In genomic region chr2:198096965-198097364, GRCh38 we compare ENCODE assay signal across 14 cellular contexts.
DNase-seq lines count a peak whose midpoint lies in the region; ATAC-seq and TF ChIP-seq lines count a peak whose summit lies in the region.
"Had no signal": no experiment of that assay in that cellular context is flagged by ENCODE, and none has a peak within 500 bp of the region (broad histone marks: within the 10 kb centered on the region; RNA-seq: fewer than 3 reads in every experiment).

No MANE protein-coding gene starts in this region.

- H3K27me3 ChIP-seq in dorsolateral prefrontal cortex (no peaks in the 10 kb centered on the region), layer of hippocampus (ENCODE audit: control insufficient read depth, insufficient read depth, low read length) (no peaks in the 10 kb centered on the region), parathyroid adenoma (ENCODE audit: control insufficient read depth, insufficient read depth, low read length) (no peaks in the 10 kb centered on the region)
- H3K27me3 ChIP-seq: BLaER1 treated with 17β-estradiol and CSF1 and Interleukin-3, amounts not matched to agents 10 nM and 100 nM had no signal

- no peak overlapping the region for H3K4me2 ChIP-seq in parathyroid adenoma (ENCODE audit: low read length)

- no peaks in the 10 kb centered on the region for H3K36me3 ChIP-seq in parathyroid adenoma (ENCODE audit: control insufficient read depth, insufficient read depth, low read length)
- H3K36me3 ChIP-seq: BLaER1 treated with 17β-estradiol and CSF1 and Interleukin-3, amounts not matched to agents 10 nM and 100 nM had no signal

- no peak overlapping the region for H3K27ac Mint-ChIP-seq in activated naive CD4-positive, alpha-beta T cell treated with anti-CD3 and anti-CD28 coated beads, Interleukin-2, amount 50 U/mL, for 72 hours
- H3K27ac Mint-ChIP-seq: B cell; CD8-positive, alpha-beta T cell; H9 had no signal

- intact Hi-C loops in dorsolateral prefrontal cortex (cut with DNase I), result loop anchor here in 1 of 2 donors (5.0 kb wide), 1 partner anchor 65 kb away; no protein-coding TSS in a partner anchor

- peaks cover 36% of the 10 kb centered on the region for H3K4me1 ChIP-seq in parathyroid adenoma

- no peaks in the 10 kb centered on the region for H3K79me2 ChIP-seq in parathyroid adenoma

- no peak for ATAC-seq in HG03135 (IDR thresholded peaks at IDR 0.05; ENCODE audit: unreplicated experiment)
- no peak for ATAC-seq in activated naive CD4-positive, alpha-beta T cell treated with anti-CD3 and anti-CD28 coated beads, Interleukin-2, amount 50 U/mL, for 72 hours
- ATAC-seq: CD8-positive, alpha-beta T cell had no signal

- H3K27ac ChIP-seq in dorsolateral prefrontal cortex (peak overlapping the region in 41 of 59 donors; percentile 10 to 90 (median 76)), layer of hippocampus (ENCODE audit: low read depth, low read length) (peak overlapping the region; percentile 4), parathyroid adenoma (peak overlapping the region; percentile 15), temporal lobe (ENCODE audit: low read depth, low read length) (peak overlapping the region; percentile 1)
- H3K27ac ChIP-seq: BLaER1 treated with 17β-estradiol and CSF1 and Interleukin-3, amounts not matched to agents 10 nM and 100 nM had no signal

- no peak overlapping the region for H3K9ac ChIP-seq in parathyroid adenoma
- H3K9ac ChIP-seq: BLaER1 treated with 17β-estradiol and CSF1 and Interleukin-3, amounts not matched to agents 10 nM and 100 nM had no signal

- H3K4me3 ChIP-seq in dorsolateral prefrontal cortex, result no peak overlapping the region
- no peak overlapping the region for H3K4me3 ChIP-seq in parathyroid adenoma (ENCODE audit: low read depth, low read length)
- H3K4me3 ChIP-seq: BLaER1 treated with 17β-estradiol and CSF1 and Interleukin-3, amounts not matched to agents 10 nM and 100 nM; GM12878 had no signal

- peak in 1 of 10 donors; percentile 44 for DNase-seq in dorsolateral prefrontal cortex
- no peak for DNase-seq in activated naive CD4-positive, alpha-beta T cell treated with anti-CD3 and anti-CD28 coated beads, Interleukin-2, amount 50 U/mL, for 72 hours (ENCODE audit: low spot score in 2 of 2)
- DNase-seq: Calu3; CD8-positive, alpha-beta T cell; DND-41; EL; H9 had no signal

- H2AFZ ChIP-seq in parathyroid adenoma, result peak overlapping the region; percentile 47

- H3K9me3 Mint-ChIP-seq in activated naive CD4-positive, alpha-beta T cell treated with anti-CD3 and anti-CD28 coated beads, Interleukin-2, amount 50 U/mL, for 72 hours, result no peaks in the 10 kb centered on the region
- H3K9me3 Mint-ChIP-seq: CD8-positive, alpha-beta T cell; H9 had no signal

- H3K36me3 Mint-ChIP-seq in activated naive CD4-positive, alpha-beta T cell treated with anti-CD3 and anti-CD28 coated beads, Interleukin-2, amount 50 U/mL, for 72 hours, result peaks cover 0 to 5% of the 10 kb centered on the region in 2 donors

- H3K9me3 ChIP-seq in parathyroid adenoma (ENCODE audit: control insufficient read depth, low read length), result no peaks in the 10 kb centered on the region
- H3K9me3 ChIP-seq: BLaER1 treated with 17β-estradiol and CSF1 and Interleukin-3, amounts not matched to agents 10 nM and 100 nM had no signal

- TF ChIP-seq CTCF in dorsolateral prefrontal cortex (IDR thresholded peaks at IDR 0.05 in 54 of 56, conservative IDR thresholded peaks at IDR 0.05 in 2 of 56; ENCODE audit: low read depth in 1 of 56, partially characterized antibody in 56 of 56), result no peak
- no peak for TF ChIP-seq CTCF in parathyroid adenoma (IDR thresholded peaks at IDR 0.05)

Comparison
In these comparisons a context has a peak if more than half of its experiments do, and no peak if none do; other contexts are left out.
1. H3K27ac ChIP-seq: peak in every context shown above with its lines; median percentile 76 in dorsolateral prefrontal cortex; 15 in parathyroid adenoma; 4 in layer of hippocampus; 1 in temporal lobe.